8 cellular contexts compared by ENCODE assay signal in genomic region chr2:222424281-222424728, GRCh38. TPM values are rescaled to one million over a fixed set of nuclear protein-coding genes. Genes with fewer than 3 reads are reported as not detected.
DNase-seq lines count a peak whose midpoint lies in the region; ATAC-seq lines count a peak whose summit lies in the region.

TSS of gene SGPP2 (plus strand) at chr2:222424543. CDS start at chr2:222424603, 60 bp downstream.

- 1% methylated on average over 61 of the region's 61 CpGs for WGBS in urinary bladder

- H3K36me3 ChIP-seq in mucosa of rectum (ENCODE audit: control insufficient read depth in 2 of 2, insufficient read depth in 2 of 2, low read length in 2 of 2) (no peaks in the 10 kb centered on the region), urinary bladder (ENCODE audit: insufficient read depth) (no peaks in the 10 kb centered on the region)

- H3K9me3 Mint-ChIP-seq in dendritic cell treated with granulocyte-macrophage colony-stimulating factor and Interleukin-4, amounts not matched to agents 40 ng/mL and 50 ng/mL, for 4 days = no peaks in the 10 kb centered on the region

- H3K4me3 Mint-ChIP-seq in dendritic cell treated with granulocyte-macrophage colony-stimulating factor and Interleukin-4, amounts not matched to agents 40 ng/mL and 50 ng/mL, for 4 days = peak within 1 kb of the TSS; percentile 82

- H3K4me1 ChIP-seq in mucosa of rectum (ENCODE audit: control insufficient read depth in 2 of 2, insufficient read depth in 2 of 2, low read length in 2 of 2) (peaks cover 20 to 25% of the 10 kb centered on the region in 2 donors), urinary bladder (ENCODE audit: insufficient read depth) (no peaks in the 10 kb centered on the region)

- H3K27ac ChIP-seq in mucosa of rectum (ENCODE audit: low read depth in 2 of 2, low read length in 2 of 2) (peak within 1 kb of the TSS; percentile 91 to 94), urinary bladder (ENCODE audit: low read depth) (no peak within 1 kb of the TSS)

- H3K27me3 ChIP-seq in mucosa of rectum (ENCODE audit: control insufficient read depth in 2 of 2, insufficient read depth in 2 of 2, low read length in 2 of 2) = peaks cover 0 to 2% of the 10 kb centered on the region in 2 donors

- H3K4me3 ChIP-seq in mucosa of rectum (ENCODE audit: low read length in 2 of 2) (peak within 1 kb of the TSS; percentile 69 to 85), urinary bladder (ENCODE audit: low read depth, low read length) (peak within 1 kb of the TSS; percentile 49)

- peak; percentile 28 for ATAC-seq in GM19025 (IDR thresholded peaks at IDR 0.05; ENCODE audit: low read depth, unreplicated experiment)
- ATAC-seq in HG02759 (IDR thresholded peaks at IDR 0.05; ENCODE audit: unreplicated experiment) = peak; percentile 34

- peak within 1 kb of the TSS; percentile 68 to 95 for H3K9ac ChIP-seq in mucosa of rectum (ENCODE audit: low read depth in 1 of 2, low read length in 2 of 2)

- H3K27me3 Mint-ChIP-seq in dendritic cell treated with granulocyte-macrophage colony-stimulating factor and Interleukin-4, amounts not matched to agents 40 ng/mL and 50 ng/mL, for 4 days = peaks cover 54% of the 10 kb centered on the region

- intact Hi-C loops in dendritic cell treated with granulocyte-macrophage colony-stimulating factor and Interleukin-4, amounts not matched to agents 40 ng/mL and 50 ng/mL, for 4 days (cut with micrococcal nuclease) = no loop called here

- peak within 1 kb of the TSS; percentile 72 for H3K27ac Mint-ChIP-seq in dendritic cell treated with granulocyte-macrophage colony-stimulating factor and Interleukin-4, amounts not matched to agents 40 ng/mL and 50 ng/mL, for 4 days

- H3K9me3 ChIP-seq in mucosa of rectum (ENCODE audit: control insufficient read depth in 2 of 2, low read length in 2 of 2) = no peaks in the 10 kb centered on the region

- DNase-seq in SW480 (ENCODE audit: low spot score) (peak; percentile 36), NCI-H2029 treated with DMSO at 0.1 percent for 48 hours (lab: John Stamatoyannopoulos, UW) (no peak), DMS114 treated with DMSO at 0.1 percent for 48 hours (lab: John Stamatoyannopoulos, UW; ENCODE audit: unreplicated experiment) (no peak)

- H3K4me1 Mint-ChIP-seq in dendritic cell treated with granulocyte-macrophage colony-stimulating factor and Interleukin-4, amounts not matched to agents 40 ng/mL and 50 ng/mL, for 4 days (ENCODE audit: low read depth) = peaks cover 39% of the 10 kb centered on the region

- no peaks in the 10 kb centered on the region for H3K36me3 Mint-ChIP-seq in dendritic cell treated with granulocyte-macrophage colony-stimulating factor and Interleukin-4, amounts not matched to agents 40 ng/mL and 50 ng/mL, for 4 days (ENCODE audit: low read depth)

RNA-seq across cellular contexts. Expression of gene SGPP2, which starts in this region (rescaled TPM):
- 3.5 TPM for total RNA-seq in urinary bladder
- 1.9 TPM for polyA plus RNA-seq in urinary bladder
